Comparison of ENCODE assay signal across 8 cellular contexts in the genomic region with DNA sequence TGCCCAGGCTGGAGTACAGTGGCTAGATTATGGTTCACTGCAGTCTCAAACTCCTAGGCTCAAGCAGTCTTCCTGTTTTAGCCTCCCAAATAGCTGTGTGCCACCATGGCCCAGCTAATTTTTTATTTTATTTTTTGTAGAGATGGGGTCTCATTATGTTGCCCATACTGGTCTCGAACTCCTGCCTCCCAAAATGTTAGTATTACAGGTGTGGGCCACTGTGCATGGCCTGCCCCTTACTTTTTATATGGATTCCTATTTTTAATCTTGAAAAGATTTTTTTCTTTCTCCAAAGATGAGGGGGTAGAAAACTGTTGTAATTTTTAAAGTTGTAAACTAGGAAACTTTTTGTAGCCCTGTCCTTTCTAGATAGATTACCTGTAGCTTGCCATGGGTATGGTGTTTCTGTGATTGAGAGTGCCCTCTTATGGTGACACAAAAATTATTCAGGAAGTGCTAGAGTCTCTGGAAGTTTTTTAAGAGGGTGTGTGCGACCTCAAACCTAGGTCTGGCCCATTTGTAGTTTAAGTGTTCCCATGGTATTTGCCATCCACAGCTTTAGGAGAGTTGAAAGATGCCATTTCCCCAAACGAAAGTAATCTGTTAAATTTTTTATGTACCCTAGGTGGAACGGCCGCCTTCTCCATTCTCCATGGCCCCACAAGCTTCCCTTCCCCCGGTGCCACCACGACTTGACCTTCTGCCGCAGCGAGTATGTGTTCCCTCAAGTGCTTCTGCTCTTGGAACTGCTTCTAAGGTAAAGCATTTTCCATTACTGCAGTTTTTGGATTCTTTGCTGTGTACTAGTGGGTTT. TPM values are rescaled to one million over a fixed set of nuclear protein-coding genes. Genes with fewer than 3 reads are reported as not detected.
DNase-seq lines count a peak whose midpoint lies in the region; ATAC-seq and TF ChIP-seq lines count a peak whose summit lies in the region.

No MANE protein-coding gene starts in this region.

- H3K27me3 ChIP-seq in stomach = no peaks in the 10 kb centered on the region

- H3K4me1 ChIP-seq in stomach = peaks cover 0 to 10% (median 6%) of the 10 kb centered on the region in 4 donors

- no peak for DNase-seq in activated CD8-positive, alpha-beta memory T cell treated with anti-CD3 and anti-CD28 coated beads, Interleukin-2, amount 10 ng/mL, durations not matched to agents 7 days and 5 days
- no peak for DNase-seq in activated CD8-positive, alpha-beta memory T cell treated with anti-CD3 and anti-CD28 coated beads for 24 hours
- DNase-seq in HuH-7 (ENCODE audit: low spot score) (peak; percentile 42), SW480 (ENCODE audit: low spot score) (peak; percentile 57), fibroblast of the aortic adventitia (ENCODE audit: low read depth) (peak; percentile 64), retina (peak; percentile 18), stomach (no peak)

- TF ChIP-seq POLR2A in stomach (IDR thresholded peaks at IDR 0.05) = no peak

- H3K4me3 Mint-ChIP-seq in activated CD8-positive, alpha-beta memory T cell treated with anti-CD3 and anti-CD28 coated beads, Interleukin-2, amount 10 ng/mL, durations not matched to agents 7 days and 5 days = no peak overlapping the region

- intact Hi-C loops in stomach (cut with DNase I; ENCODE audit: low total_unique reads) = no loop called here

- TF ChIP-seq CTCF in fibroblast of the aortic adventitia (IDR thresholded peaks at IDR 0.05; ENCODE audit: insufficient read depth, low read length) (peak; percentile 48), stomach (IDR thresholded peaks at IDR 0.05) (peak in 3 of 7 experiments; percentile 28 to 30 (median 28))

- H3K27ac ChIP-seq in stomach = no peak overlapping the region

- TF ChIP-seq EP300 in stomach (IDR thresholded peaks at IDR 0.05) = no peak

- 51 to 73% (median 65%) methylated on average over 9 of the region's 9 CpGs for WGBS in stomach, 5 donors

- ATAC-seq in activated CD8-positive, alpha-beta memory T cell treated with anti-CD3 and anti-CD28 coated beads, Interleukin-2, amount 10 ng/mL, durations not matched to agents 7 days and 5 days = peak; percentile 93
- ATAC-seq in GM19023 (IDR thresholded peaks at IDR 0.05; ENCODE audit: unreplicated experiment) = no peak

- H3K9me3 ChIP-seq in stomach = no peaks in the 10 kb centered on the region

- CTCF ChIA-PET in activated CD8-positive, alpha-beta memory T cell treated with anti-CD3 and anti-CD28 coated beads, Interleukin-2, amount 10 ng/mL, durations not matched to agents 7 days and 5 days (lab: Charles Lee) = interaction anchor here (0.6 to 6.3 kb wide), 33 partner anchors 9 to 218 kb away, joined by 3 to 85 read pairs (median 4); partner anchors contain the start of genes CBL and VPS11

- peaks cover 24% of the 10 kb centered on the region for H3K4me1 Mint-ChIP-seq in activated CD8-positive, alpha-beta memory T cell treated with anti-CD3 and anti-CD28 coated beads, Interleukin-2, amount 10 ng/mL, durations not matched to agents 7 days and 5 days

- H3K27ac Mint-ChIP-seq in activated CD8-positive, alpha-beta memory T cell treated with anti-CD3 and anti-CD28 coated beads, Interleukin-2, amount 10 ng/mL, durations not matched to agents 7 days and 5 days = peak overlapping the region; percentile 27

- no peaks in the 10 kb centered on the region for H3K27me3 Mint-ChIP-seq in activated CD8-positive, alpha-beta memory T cell treated with anti-CD3 and anti-CD28 coated beads, Interleukin-2, amount 10 ng/mL, durations not matched to agents 7 days and 5 days

- no peak overlapping the region for H3K4me3 ChIP-seq in fibroblast of the aortic adventitia (ENCODE audit: low read depth, low read length)
- no peak overlapping the region for H3K4me3 ChIP-seq in stomach

- H3K36me3 ChIP-seq in stomach = peaks cover 19 to 68% (median 49%) of the 10 kb centered on the region in 4 donors

- no peaks in the 10 kb centered on the region for H3K9me3 Mint-ChIP-seq in activated CD8-positive, alpha-beta memory T cell treated with anti-CD3 and anti-CD28 coated beads, Interleukin-2, amount 10 ng/mL, durations not matched to agents 7 days and 5 days (ENCODE audit: low read depth)

- H3K36me3 Mint-ChIP-seq in activated CD8-positive, alpha-beta memory T cell treated with anti-CD3 and anti-CD28 coated beads, Interleukin-2, amount 10 ng/mL, durations not matched to agents 7 days and 5 days = peaks cover 30% of the 10 kb centered on the region

RNA-seq across cellular contexts. Expression of gene MCAM, which starts 32.4 kb away (rescaled TPM):
- 1 to 10 TPM; 2.5 to 3.9 TPM for total RNA-seq in activated CD8-positive, alpha-beta memory T cell treated with anti-CD3 and anti-CD28 coated beads, Interleukin-2, amount 10 ng/mL, durations not matched to agents 7 days and 5 days
- total RNA-seq in fibroblast of the aortic adventitia (ENCODE audit: low replicate concordance) = 2.2 and 52.1 TPM in 2 replicates
- 100 to 1,000 TPM in 3 of 5 donors, 10 to 100 TPM in 2; 49.6 to 379 (median 111) TPM for total RNA-seq in stomach
- polyA plus RNA-seq in stomach = 10 to 100 TPM in 2 of 3 donors, 1 to 10 TPM in 1; 7.3 to 54.8 (median 16.0) TPM

RNA-seq across cellular contexts. Expression of gene RNF26, which starts 49.8 kb away (rescaled TPM):
- total RNA-seq in activated CD8-positive, alpha-beta memory T cell treated with anti-CD3 and anti-CD28 coated beads, Interleukin-2, amount 10 ng/mL, durations not matched to agents 7 days and 5 days = 10 to 100 TPM; 38.7 to 42.1 TPM
- total RNA-seq in fibroblast of the aortic adventitia (ENCODE audit: low replicate concordance) (4.7 and 7.1 TPM in 2 replicates), stomach (10 to 100 TPM in 2 of 5 donors, 1 to 10 TPM in 2, not detected in 1; 1.3 to 45.8 (median 11.7) TPM)
- polyA plus RNA-seq in stomach = 10 to 100 TPM in 2 of 3 donors, 1 to 10 TPM in 1; 7.0 to 14.8 (median 10.3) TPM

RNA-seq across cellular contexts. Expression of gene C1QTNF5, which starts 56.1 kb away (rescaled TPM):
- not detected for total RNA-seq in activated CD8-positive, alpha-beta memory T cell treated with anti-CD3 and anti-CD28 coated beads, Interleukin-2, amount 10 ng/mL, durations not matched to agents 7 days and 5 days
- total RNA-seq in fibroblast of the aortic adventitia (ENCODE audit: low replicate concordance) (5.3 and 90.8 TPM in 2 replicates), stomach (100 to 1,000 TPM in 1 of 5 donors, 10 to 100 TPM in 4; 11.4 to 169 (median 17.4) TPM)
- 10 to 100 TPM; 12.7 to 30.3 (median 20.6) TPM for polyA plus RNA-seq in stomach

Comparison
In these comparisons a context has a peak if more than half of its experiments do, and no peak if none do; other contexts are left out.
1. DNase-seq: peak in HuH-7 (single experiment), SW480 (single experiment), fibroblast of the aortic adventitia (single experiment) and retina (single experiment); none in activated CD8-positive, alpha-beta memory T cell treated with anti-CD3 and anti-CD28 coated beads, Interleukin-2, amount 10 ng/mL, durations not matched to agents 7 days and 5 days (single experiment), activated CD8-positive, alpha-beta memory T cell treated with anti-CD3 and anti-CD28 coated beads for 24 hours (single experiment) and stomach (single experiment).